In genomic region chr2:165646321-165646801, GRCh38 we compare ENCODE assay signal across 11 cellular contexts.
A peak's percentile ranks its signal among the peaks of the same experiment; 100 is the strongest.
DNase-seq lines count a peak whose midpoint lies in the region; ATAC-seq and TF ChIP-seq lines count a peak whose summit lies in the region.
"Had no signal": no experiment of that assay in that cellular context is flagged by ENCODE, and none has a peak within 500 bp of the region (broad histone marks: within the 10 kb centered on the region; RNA-seq: fewer than 3 reads in every experiment).

No MANE protein-coding gene starts in this region.

- POLR2A ChIA-PET in WTC11 (lab: Charles Lee) = no interaction called here

- H3K4me1 Mint-ChIP-seq in WTC11 = peaks cover 18% of the 10 kb centered on the region
- peaks cover 36% of the 10 kb centered on the region for H3K4me1 Mint-ChIP-seq in neural progenitor cell

- no peak for TF ChIP-seq CTCF in WTC11 (IDR thresholded peaks at IDR 0.05)
- no peak for TF ChIP-seq CTCF in neural progenitor cell (IDR thresholded peaks at IDR 0.05)
- no peak for TF ChIP-seq CTCF in right lobe of liver (IDR thresholded peaks at IDR 0.05)
- no peak for TF ChIP-seq CTCF in esophagus squamous epithelium (IDR thresholded peaks at IDR 0.05)

- peak; percentile 32; the same call in 1 of the 2 replicates for ATAC-seq in WTC11
- ATAC-seq in right lobe of liver = no peak
- ATAC-seq: esophagus mucosa, mucosa of descending colon had no signal

- TF ChIP-seq POLR2A in right lobe of liver (IDR thresholded peaks at IDR 0.05) = no peak
- TF ChIP-seq POLR2A in esophagus squamous epithelium (IDR thresholded peaks at IDR 0.05) = no peak

- peak overlapping the region; percentile 9 for H3K4me2 ChIP-seq in neural progenitor cell

- H3K4me3 Mint-ChIP-seq in WTC11 = no peak overlapping the region
- H3K4me3 Mint-ChIP-seq in neural progenitor cell = no peak overlapping the region

- intact Hi-C loops in right lobe of liver (cut with DNase I) (no loop called here), esophagus squamous epithelium (cut with DNase I) (no loop called here)

- no peak overlapping the region for H2AFZ ChIP-seq in neural progenitor cell (replicated peaks)

- DNase-seq in G401 (ENCODE audit: low spot score) = peak; percentile 81
- DNase-seq in NCI-H1694 treated with DMSO at 0.1 percent for 48 hours (lab: John Stamatoyannopoulos, UW) = peak; percentile 99
- DNase-seq in WTC11 (ENCODE audit: low spot score) = no peak
- DNase-seq in neural progenitor cell (ENCODE audit: low spot score) = no peak
- no peak for DNase-seq in right lobe of liver
- DNase-seq in SW 1271 (lab: John Stamatoyannopoulos, UW) = no peak
- no peak for DNase-seq in esophagus squamous epithelium (lab: John Stamatoyannopoulos, UW)
- DNase-seq: activated CD4-positive, alpha-beta T cell treated with anti-CD3 and anti-CD28 coated beads, Interleukin-2, amount 50 U/mL, for 48 hours; activated effector memory CD4-positive, alpha-beta T cell treated with Interleukin-2 at 50 U/mL for 16 hours; mucosa of descending colon had no signal

- no peaks in the 10 kb centered on the region for H4K20me1 ChIP-seq in neural progenitor cell (ENCODE audit: low read depth)

- H3K79me2 ChIP-seq in neural progenitor cell (ENCODE audit: low read depth) = no peaks in the 10 kb centered on the region

- CTCF ChIA-PET in WTC11 (lab: Charles Lee) = no interaction called here

- no peaks in the 10 kb centered on the region for H3K36me3 ChIP-seq in neural progenitor cell
- H3K36me3 ChIP-seq in right lobe of liver = no peaks in the 10 kb centered on the region
- H3K36me3 ChIP-seq in esophagus squamous epithelium = no peaks in the 10 kb centered on the region

- in situ Hi-C loops in G401 (cut with HindIII; ENCODE audit: low sequenced_read_pairs) = no loop called here

- H3K27me3 ChIP-seq in neural progenitor cell (no peaks in the 10 kb centered on the region), right lobe of liver (no peaks in the 10 kb centered on the region), esophagus squamous epithelium (no peaks in the 10 kb centered on the region)

- H3K9me3 ChIP-seq in neural progenitor cell (ENCODE audit: low read depth) (no peaks in the 10 kb centered on the region), right lobe of liver (no peaks in the 10 kb centered on the region), esophagus squamous epithelium (no peaks in the 10 kb centered on the region)
- H3K9me3 ChIP-seq: mucosa of descending colon had no signal

- no peak overlapping the region for H3K27ac ChIP-seq in neural progenitor cell
- H3K27ac ChIP-seq in right lobe of liver = no peak overlapping the region
- no peak overlapping the region for H3K27ac ChIP-seq in esophagus squamous epithelium

- H3K27ac Mint-ChIP-seq in WTC11 (peak overlapping the region; percentile 91), neural progenitor cell (peak overlapping the region; percentile 92)

- H3K9ac ChIP-seq in neural progenitor cell = no peak overlapping the region

- H3K4me1 ChIP-seq in neural progenitor cell = peaks cover 7% of the 10 kb centered on the region
- no peaks in the 10 kb centered on the region for H3K4me1 ChIP-seq in right lobe of liver
- no peaks in the 10 kb centered on the region for H3K4me1 ChIP-seq in esophagus squamous epithelium

- 52% methylated on average over 5 of the region's 5 CpGs for WGBS in right lobe of liver (ENCODE audit: insufficient coverage, low coverage, low lambda C conversion rate, missing lambda C conversion rate)
- 61% methylated on average over 5 of the region's 5 CpGs for WGBS in esophagus squamous epithelium, 2 donors

- H3F3A ChIP-seq in neural progenitor cell (ENCODE audit: low read depth) = peaks cover 4% of the 10 kb centered on the region

- H3K9me3 Mint-ChIP-seq in WTC11 (peaks cover 17% of the 10 kb centered on the region), neural progenitor cell (peaks cover 14% of the 10 kb centered on the region)

- no peaks in the 10 kb centered on the region for H3K27me3 Mint-ChIP-seq in WTC11 (ENCODE audit: low read depth)
- H3K27me3 Mint-ChIP-seq in neural progenitor cell (ENCODE audit: insufficient read depth, low read depth) = no peaks in the 10 kb centered on the region

- peaks cover 15% of the 10 kb centered on the region for H3K36me3 Mint-ChIP-seq in WTC11
- peaks cover 44% of the 10 kb centered on the region for H3K36me3 Mint-ChIP-seq in neural progenitor cell

- no peak overlapping the region for H3K4me3 ChIP-seq in neural progenitor cell
- no peak overlapping the region for H3K4me3 ChIP-seq in right lobe of liver
- no peak overlapping the region for H3K4me3 ChIP-seq in esophagus squamous epithelium
- H3K4me3 ChIP-seq: mucosa of descending colon had no signal

TF ChIP-seq in WTC11, 78 proteins besides CTCF, POLR2A, EP300 and RAD21 (continues in another document):
- no peak for TF ChIP-seq HMGA2 (CRISPR knock-in tag; IDR thresholded peaks at IDR 0.05)
- no peak for TF ChIP-seq RELA (CRISPR knock-in tag; IDR thresholded peaks at IDR 0.05; ENCODE audit: borderline replicate concordance)
- no peak for TF ChIP-seq ZBTB43 (CRISPR knock-in tag; IDR thresholded peaks at IDR 0.05)
- TF ChIP-seq NR3C1 (CRISPR knock-in tag; conservative IDR thresholded peaks at IDR 0.05; ENCODE audit: low read depth) = no peak
- no peak for TF ChIP-seq ZNF396 (CRISPR knock-in tag; IDR thresholded peaks at IDR 0.05; ENCODE audit: borderline replicate concordance)
- TF ChIP-seq, protein P1, sequence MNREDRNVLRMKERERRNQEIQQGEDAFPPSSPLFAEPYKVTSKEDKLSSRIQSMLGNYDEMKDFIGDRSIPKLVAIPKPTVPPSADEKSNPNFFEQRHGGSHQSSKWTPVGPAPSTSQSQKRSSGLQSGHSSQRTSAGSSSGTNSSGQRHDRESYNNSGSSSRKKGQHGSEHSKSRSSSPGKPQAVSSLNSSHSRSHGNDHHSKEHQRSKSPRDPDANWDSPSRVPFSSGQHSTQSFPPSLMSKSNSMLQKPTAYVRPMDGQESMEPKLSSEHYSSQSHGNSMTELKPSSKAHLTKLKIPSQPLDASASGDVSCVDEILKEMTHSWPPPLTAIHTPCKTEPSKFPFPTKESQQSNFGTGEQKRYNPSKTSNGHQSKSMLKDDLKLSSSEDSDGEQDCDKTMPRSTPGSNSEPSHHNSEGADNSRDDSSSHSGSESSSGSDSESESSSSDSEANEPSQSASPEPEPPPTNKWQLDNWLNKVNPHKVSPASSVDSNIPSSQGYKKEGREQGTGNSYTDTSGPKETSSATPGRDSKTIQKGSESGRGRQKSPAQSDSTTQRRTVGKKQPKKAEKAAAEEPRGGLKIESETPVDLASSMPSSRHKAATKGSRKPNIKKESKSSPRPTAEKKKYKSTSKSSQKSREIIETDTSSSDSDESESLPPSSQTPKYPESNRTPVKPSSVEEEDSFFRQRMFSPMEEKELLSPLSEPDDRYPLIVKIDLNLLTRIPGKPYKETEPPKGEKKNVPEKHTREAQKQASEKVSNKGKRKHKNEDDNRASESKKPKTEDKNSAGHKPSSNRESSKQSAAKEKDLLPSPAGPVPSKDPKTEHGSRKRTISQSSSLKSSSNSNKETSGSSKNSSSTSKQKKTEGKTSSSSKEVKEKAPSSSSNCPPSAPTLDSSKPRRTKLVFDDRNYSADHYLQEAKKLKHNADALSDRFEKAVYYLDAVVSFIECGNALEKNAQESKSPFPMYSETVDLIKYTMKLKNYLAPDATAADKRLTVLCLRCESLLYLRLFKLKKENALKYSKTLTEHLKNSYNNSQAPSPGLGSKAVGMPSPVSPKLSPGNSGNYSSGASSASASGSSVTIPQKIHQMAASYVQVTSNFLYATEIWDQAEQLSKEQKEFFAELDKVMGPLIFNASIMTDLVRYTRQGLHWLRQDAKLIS (CRISPR knock-in tag; IDR thresholded peaks at IDR 0.05; ENCODE audit: borderline replicate concordance) = no peak
- TF ChIP-seq ZNF232 (CRISPR knock-in tag; IDR thresholded peaks at IDR 0.05) = no peak
- TF ChIP-seq OVOL2 (CRISPR knock-in tag; IDR thresholded peaks at IDR 0.05; ENCODE audit: borderline replicate concordance) = no peak
- no peak for TF ChIP-seq NFE2L1 (CRISPR knock-in tag; IDR thresholded peaks at IDR 0.05)
- TF ChIP-seq JAZF1 (CRISPR knock-in tag; IDR thresholded peaks at IDR 0.05) = no peak
- no peak for TF ChIP-seq MXD4 (CRISPR knock-in tag; IDR thresholded peaks at IDR 0.05; ENCODE audit: borderline replicate concordance)
- TF ChIP-seq ZNF281 (CRISPR knock-in tag; IDR thresholded peaks at IDR 0.05) = no peak

Comparison
In these comparisons a context has a peak if more than half of its experiments do, and no peak if none do; other contexts are left out.
1. DNase-seq: peak in G401 (single experiment) and NCI-H1694 treated with DMSO at 0.1 percent for 48 hours (single experiment); none in WTC11 (single experiment), neural progenitor cell (single experiment), right lobe of liver (0 of 3), SW 1271 (0 of 2) and esophagus squamous epithelium (single experiment).